19 cellular contexts compared by ENCODE assay signal in the genomic region with DNA sequence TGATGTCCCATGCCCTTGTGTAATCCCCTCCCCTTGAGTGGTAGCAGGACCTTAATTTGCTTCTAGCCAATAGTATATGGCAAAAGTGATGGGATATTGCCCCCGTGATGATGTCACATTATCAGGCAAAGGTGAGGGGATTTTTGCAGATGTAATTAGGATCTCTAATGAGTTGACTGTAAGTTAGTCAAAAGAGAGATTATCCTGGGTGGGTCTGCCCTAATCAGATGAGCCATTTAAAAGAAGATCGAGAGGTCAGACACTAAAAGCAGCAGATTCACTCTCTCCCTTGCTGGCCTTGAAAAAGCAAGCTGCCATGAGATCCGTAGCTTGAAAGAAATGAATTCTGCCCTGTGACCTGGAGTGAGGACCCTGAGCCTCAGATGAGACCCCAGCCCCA. TPM values are rescaled to one million over a fixed set of nuclear protein-coding genes. Genes with fewer than 3 reads are reported as not detected.
A peak's percentile ranks its signal among the peaks of the same experiment; 100 is the strongest.
DNase-seq lines count a peak whose midpoint lies in the region; ATAC-seq and TF ChIP-seq lines count a peak whose summit lies in the region.
"Had no signal": no experiment of that assay in that cellular context is flagged by ENCODE, and none has a peak within 500 bp of the region (broad histone marks: within the 10 kb centered on the region; RNA-seq: fewer than 3 reads in every experiment).

No MANE protein-coding gene starts in this region.

- no peak overlapping the region for H3K4ac ChIP-seq in trophoblast cell (ENCODE audit: low read depth, low read length)

- TF ChIP-seq POLR2A in heart left ventricle (IDR thresholded peaks at IDR 0.05) = no peak

- no peak overlapping the region for H2BK5ac ChIP-seq in trophoblast cell (ENCODE audit: low read depth, low read length, poor library complexity)

- H3K27ac ChIP-seq in heart left ventricle (peak overlapping the region in 11 of 12 donors; percentile 41 to 99 (median 98)), dorsolateral prefrontal cortex (peak overlapping the region in 42 of 59 donors; percentile 2 to 99 (median 51)), trophoblast cell (ENCODE audit: low read depth, low read length) (no peak overlapping the region), urinary bladder (ENCODE audit: low read depth) (peak overlapping the region; percentile 40)

- no peaks in the 10 kb centered on the region for H3K27me3 ChIP-seq in heart left ventricle
- no peaks in the 10 kb centered on the region for H3K27me3 ChIP-seq in dorsolateral prefrontal cortex
- H3K27me3 ChIP-seq in trophoblast cell (ENCODE audit: insufficient read depth, low read length) = no peaks in the 10 kb centered on the region
- H3K27me3 ChIP-seq: stomach had no signal

- H2AFZ ChIP-seq in trophoblast cell (ENCODE audit: insufficient read depth, low read length, poor library complexity) = no peak overlapping the region

- no peak overlapping the region for H4K8ac ChIP-seq in trophoblast cell (ENCODE audit: low read depth, low read length)

- no peak overlapping the region for H2BK120ac ChIP-seq in trophoblast cell (ENCODE audit: insufficient read depth, low read length, poor library complexity)

- H3K23ac ChIP-seq in trophoblast cell (ENCODE audit: low read length) = no peak overlapping the region

- H3K79me1 ChIP-seq in trophoblast cell (ENCODE audit: low read length) = peaks cover 8% of the 10 kb centered on the region

- 78 to 97% (median 92%) methylated on average over 3 of the region's 3 CpGs for WGBS in heart left ventricle, 4 donors
- no CpG with 5 or more reads among the region's 3 CpGs for WGBS in trophoblast cell (ENCODE audit: extremely low coverage, insufficient coverage, insufficient read length)
- WGBS in urinary bladder = 80% methylated on average over 3 of the region's 3 CpGs

- TF ChIP-seq CTCF in heart left ventricle (IDR thresholded peaks at IDR 0.05) (no peak), dorsolateral prefrontal cortex (IDR thresholded peaks at IDR 0.05 in 54 of 56, conservative IDR thresholded peaks at IDR 0.05 in 2 of 56; ENCODE audit: low read depth in 1 of 56, partially characterized antibody in 56 of 56) (no peak)

- no peak overlapping the region for H3K18ac ChIP-seq in trophoblast cell (ENCODE audit: low read length)

- no peak for ATAC-seq in heart left ventricle
- no peak for ATAC-seq in left ventricle myocardium superior
- no peak for ATAC-seq in GM18520 (IDR thresholded peaks at IDR 0.05; ENCODE audit: unreplicated experiment)
- ATAC-seq: activated CD4-positive, CD25-positive, alpha-beta regulatory T cell treated with anti-CD3 and anti-CD28 coated beads, Interleukin-2, amount 50 U/mL, for 24 hours; activated naive CD4-positive, alpha-beta T cell treated with anti-CD3 and anti-CD28 coated beads, Interleukin-2, amount 50 U/mL, for 72 hours; PC-3 had no signal

- H3K79me2 ChIP-seq in trophoblast cell (ENCODE audit: control insufficient read depth, insufficient read depth, low read length, poor library complexity) = peaks cover 3% of the 10 kb centered on the region

- H4K12ac ChIP-seq in trophoblast cell (ENCODE audit: low read depth, low read length) = no peak overlapping the region

- H3K9me3 ChIP-seq in heart left ventricle (no peaks in the 10 kb centered on the region), trophoblast cell (ENCODE audit: insufficient read depth, low read depth, low read length) (no peaks in the 10 kb centered on the region)
- H3K9me3 ChIP-seq: stomach had no signal

- intact Hi-C loops in heart left ventricle (cut with DNase I) = no loop called here
- intact Hi-C loops in left ventricle myocardium superior (cut with micrococcal nuclease) = no loop called here
- intact Hi-C loops in dorsolateral prefrontal cortex (cut with DNase I) = no loop called here

- no peak overlapping the region for H4K91ac ChIP-seq in trophoblast cell (ENCODE audit: low read depth, low read length)

- H3K4me3 ChIP-seq in heart left ventricle (no peak overlapping the region), dorsolateral prefrontal cortex (peak overlapping the region in 3 of 59 donors; percentile 1 to 23 (median 6)), trophoblast cell (ENCODE audit: low read depth, low read length) (no peak overlapping the region), urinary bladder (ENCODE audit: low read depth, low read length) (no peak overlapping the region)
- H3K4me3 ChIP-seq: stomach had no signal

- no peak overlapping the region for H3K14ac ChIP-seq in trophoblast cell (ENCODE audit: low read length)

- H3K4me1 ChIP-seq in heart left ventricle = peaks cover 14 to 86% (median 72%) of the 10 kb centered on the region in 12 donors
- peaks cover 13 to 14% of the 10 kb centered on the region in 2 experiments for H3K4me1 ChIP-seq in trophoblast cell (ENCODE audit: control insufficient read depth in 1 of 2, insufficient read depth in 2 of 2, low read length in 2 of 2)
- H3K4me1 ChIP-seq in urinary bladder (ENCODE audit: insufficient read depth) = no peaks in the 10 kb centered on the region

- peak overlapping the region; percentile 80 for H2BK12ac ChIP-seq in trophoblast cell (ENCODE audit: low read length)

- H3K36me3 ChIP-seq in heart left ventricle (no peaks in the 10 kb centered on the region), trophoblast cell (ENCODE audit: control insufficient read depth in 1 of 2, insufficient read depth in 2 of 2, low read length in 2 of 2) (no peaks in the 10 kb centered on the region), urinary bladder (ENCODE audit: insufficient read depth) (no peaks in the 10 kb centered on the region)
- H3K36me3 ChIP-seq: stomach had no signal

- H3K4me2 ChIP-seq in trophoblast cell (ENCODE audit: low read length) = no peak overlapping the region

- no peak overlapping the region for H3K9ac ChIP-seq in trophoblast cell (ENCODE audit: low read length)

- H2AK5ac ChIP-seq in trophoblast cell (ENCODE audit: low read length) = no peak overlapping the region

- no peak for DNase-seq in heart left ventricle
- no peak for DNase-seq in left ventricle myocardium superior
- no peak for DNase-seq in dorsolateral prefrontal cortex
- no peak for DNase-seq in trophoblast cell
- no peak for DNase-seq in anterior cingulate cortex (lab: John Stamatoyannopoulos, UW)
- no peak for DNase-seq in AML-193 (lab: John Stamatoyannopoulos, UW)
- DNase-seq: activated T-cell treated with anti-CD3 and anti-CD28 coated beads, Interleukin-2, amount 50 U/mL, for 48 hours; kidney; midbrain; NCI-H1105; NCI-H526; PC-3; stimulated activated CD4-positive, alpha-beta T cell treated with anti-CD3 and anti-CD28 coated beads, Interleukin-2, amount 100 ng/mL, for 24 hours; stomach; T-helper 9 cell had no signal

RNA-seq across cellular contexts. Expression of a gene that starts 50.1 kb away (rescaled TPM):
- total RNA-seq in heart left ventricle = 10 to 100 TPM in 4 of 9 donors, 1 to 10 TPM in 5; 7.1 to 18.2 (median 9.9) TPM
- 10 to 100 TPM in 1 of 2 donors, 1 to 10 TPM in 1; 4.8 to 15.9 TPM for polyA plus RNA-seq in heart left ventricle
- total RNA-seq in left ventricle myocardium superior = 10.8 TPM
- total RNA-seq in dorsolateral prefrontal cortex = 100 to 1,000 TPM in 34 of 120 experiments, 10 to 100 TPM in 86; 27.7 to 158 (median 75.1) TPM
- 7.2 and 7.8 TPM in 2 replicates for polyA plus RNA-seq in trophoblast cell (2013)
- total RNA-seq in urinary bladder = 52.7 TPM
- 8.6 TPM for polyA plus RNA-seq in urinary bladder
